9 cellular contexts compared by ENCODE assay signal in the genomic region with DNA sequence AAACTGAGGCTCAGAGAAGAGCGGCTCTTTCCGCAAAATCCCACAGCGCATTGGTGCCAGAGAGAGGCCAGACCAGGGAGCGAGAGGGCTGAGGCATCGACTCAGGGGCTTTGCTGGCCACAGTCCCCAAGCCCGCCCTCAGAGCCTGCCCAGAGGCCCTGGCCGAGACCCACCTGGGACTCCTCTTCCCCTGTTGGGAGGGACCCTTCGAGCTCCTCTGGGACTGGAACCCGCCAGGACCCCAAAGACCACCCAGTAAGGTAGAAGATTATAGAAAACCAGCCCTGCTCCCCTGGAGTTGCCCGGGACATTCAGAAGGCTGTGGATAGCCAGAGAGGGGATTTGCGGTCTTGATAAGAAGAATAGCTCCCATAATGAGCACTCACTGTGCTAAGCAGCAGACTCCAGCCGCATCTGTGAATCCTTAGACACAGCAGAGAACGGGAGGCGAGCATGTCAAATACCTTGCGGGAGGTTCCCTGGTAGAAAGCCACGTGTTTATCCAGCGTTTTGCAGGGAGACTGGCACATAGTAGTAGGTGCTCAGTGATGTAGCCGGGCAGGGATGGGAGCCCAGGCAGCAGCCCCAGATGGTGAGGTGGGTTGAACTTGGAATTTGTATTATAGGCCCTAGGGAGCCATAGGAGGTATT. TPM values are rescaled to one million over a fixed set of nuclear protein-coding genes. Genes with fewer than 3 reads are reported as not detected.
A peak's percentile ranks its signal among the peaks of the same experiment; 100 is the strongest.
DNase-seq lines count a peak whose midpoint lies in the region; ATAC-seq and TF ChIP-seq lines count a peak whose summit lies in the region.
"Had no signal": no experiment of that assay in that cellular context is flagged by ENCODE, and none has a peak within 500 bp of the region (broad histone marks: within the 10 kb centered on the region; RNA-seq: fewer than 3 reads in every experiment).

No MANE protein-coding gene starts in this region.

- peak overlapping the region; percentile 85 for H3K27ac ChIP-seq in psoas muscle

- H3K4me1 Mint-ChIP-seq in T-helper 17 cell, result peaks cover 3% of the 10 kb centered on the region
- H3K4me1 Mint-ChIP-seq in activated CD8-positive, alpha-beta memory T cell treated with anti-CD3 and anti-CD28 coated beads, Interleukin-2, amount 10 ng/mL, durations not matched to agents 7 days and 5 days, result peaks cover 4% of the 10 kb centered on the region

- H3K4me3 ChIP-seq in foreskin fibroblast (ENCODE audit: low read depth in 1 of 2, low read length in 2 of 2), result peak overlapping the region; percentile 57 to 59
- H3K4me3 ChIP-seq in psoas muscle, result peak overlapping the region; percentile 78

- no peaks in the 10 kb centered on the region for H3K27me3 ChIP-seq in psoas muscle (ENCODE audit: insufficient read depth in 3 of 3, low read length in 2 of 3)

- no peak for ATAC-seq in T-helper 17 cell
- peak in 2 of 4 donors; percentile 1 for ATAC-seq in psoas muscle
- no peak for ATAC-seq in activated CD8-positive, alpha-beta memory T cell treated with anti-CD3 and anti-CD28 coated beads, Interleukin-2, amount 10 ng/mL, durations not matched to agents 7 days and 5 days
- ATAC-seq in HG03354 (IDR thresholded peaks at IDR 0.05; ENCODE audit: poor library complexity, severe bottlenecking, unreplicated experiment), result no peak

- no peaks in the 10 kb centered on the region for H3K9me3 ChIP-seq in T-helper 17 cell (ENCODE audit: control insufficient read depth, low read length, poor library complexity, severe bottlenecking)
- H3K9me3 ChIP-seq in psoas muscle, result no peaks in the 10 kb centered on the region

- no peaks in the 10 kb centered on the region for H3K9me3 Mint-ChIP-seq in activated CD8-positive, alpha-beta memory T cell treated with anti-CD3 and anti-CD28 coated beads, Interleukin-2, amount 10 ng/mL, durations not matched to agents 7 days and 5 days (ENCODE audit: low read depth)

- H3K36me3 ChIP-seq in psoas muscle (ENCODE audit: insufficient read depth in 1 of 2, low read depth in 1 of 2), result peaks cover 0 to 4% of the 10 kb centered on the region in 2 donors

- intact Hi-C loops in psoas muscle (cut with DNase I), result loop anchor here in 1 of 2 donors (5.0 kb wide), 1 partner anchor 91 kb away; a partner anchor contains a TSS

- CTCF ChIA-PET in activated CD8-positive, alpha-beta memory T cell treated with anti-CD3 and anti-CD28 coated beads, Interleukin-2, amount 10 ng/mL, durations not matched to agents 7 days and 5 days (lab: Charles Lee), result interaction anchor here (0.8 to 3.5 kb wide), 2 partner anchors 9 to 144 kb away, joined by 3 to 16 read pairs; a partner anchor contains a TSS

- peak overlapping the region; percentile 9 for H3K27ac Mint-ChIP-seq in T-helper 17 cell
- H3K27ac Mint-ChIP-seq in activated CD8-positive, alpha-beta memory T cell treated with anti-CD3 and anti-CD28 coated beads, Interleukin-2, amount 10 ng/mL, durations not matched to agents 7 days and 5 days, result no peak overlapping the region

- peaks cover 36% of the 10 kb centered on the region for H3K4me1 ChIP-seq in psoas muscle

- H3K4me3 Mint-ChIP-seq in T-helper 17 cell, result peak overlapping the region; percentile 39
- H3K4me3 Mint-ChIP-seq in activated CD8-positive, alpha-beta memory T cell treated with anti-CD3 and anti-CD28 coated beads, Interleukin-2, amount 10 ng/mL, durations not matched to agents 7 days and 5 days, result no peak overlapping the region

- TF ChIP-seq CTCF in foreskin fibroblast (IDR thresholded peaks at IDR 0.05; ENCODE audit: low read depth, low read length) (no peak), psoas muscle (IDR thresholded peaks at IDR 0.05) (no peak)

- H3K27me3 Mint-ChIP-seq in T-helper 17 cell, result peaks cover 10% of the 10 kb centered on the region
- H3K27me3 Mint-ChIP-seq in activated CD8-positive, alpha-beta memory T cell treated with anti-CD3 and anti-CD28 coated beads, Interleukin-2, amount 10 ng/mL, durations not matched to agents 7 days and 5 days, result peaks cover 3% of the 10 kb centered on the region

- WGBS in psoas muscle, 3 donors, result 37 to 41% (median 39%) methylated on average over 18 of the region's 18 CpGs

- peak; percentile 20 for DNase-seq in EH (ENCODE audit: low read depth)
- DNase-seq in T-helper 17 cell, result no peak
- DNase-seq in foreskin fibroblast, result peak in 1 of 2 donors; percentile 41
- no peak for DNase-seq in psoas muscle
- DNase-seq in activated CD8-positive, alpha-beta memory T cell treated with anti-CD3 and anti-CD28 coated beads, Interleukin-2, amount 10 ng/mL, durations not matched to agents 7 days and 5 days, result no peak
- no peak for DNase-seq in inferior parietal cortex (ENCODE audit: extremely low spot score)
- DNase-seq in mucosa of gallbladder (ENCODE audit: low spot score), result no peak
- DNase-seq: KBM-7 had no signal

- H3K36me3 Mint-ChIP-seq in T-helper 17 cell (ENCODE audit: low read depth), result peaks cover 2% of the 10 kb centered on the region
- peaks cover 3% of the 10 kb centered on the region for H3K36me3 Mint-ChIP-seq in activated CD8-positive, alpha-beta memory T cell treated with anti-CD3 and anti-CD28 coated beads, Interleukin-2, amount 10 ng/mL, durations not matched to agents 7 days and 5 days

RNA-seq across cellular contexts. Expression of a gene that starts 0.7 kb away (rescaled TPM):
- total RNA-seq in T-helper 17 cell (10 to 100 TPM; 35.9 to 66.5 TPM), psoas muscle (100 to 1,000 TPM; 369 to 854 (median 688) TPM), mucosa of gallbladder (142 TPM)
- polyA plus RNA-seq in psoas muscle, result 100 to 1,000 TPM; 310 to 845 (median 778) TPM
- 10 to 100 TPM; 33.6 to 34.3 TPM for total RNA-seq in activated CD8-positive, alpha-beta memory T cell treated with anti-CD3 and anti-CD28 coated beads, Interleukin-2, amount 10 ng/mL, durations not matched to agents 7 days and 5 days

RNA-seq across cellular contexts. Expression of a gene that starts 21.3 kb away (rescaled TPM):
- total RNA-seq in T-helper 17 cell (100 to 1,000 TPM in 1 of 2 donors, 10 to 100 TPM in 1; 74.5 to 108 TPM), psoas muscle (10 to 100 TPM; 20.3 to 26.1 (median 24.4) TPM), mucosa of gallbladder (67.0 TPM)
- 10 to 100 TPM; 18.5 to 35.5 (median 31.0) TPM for polyA plus RNA-seq in psoas muscle
- total RNA-seq in activated CD8-positive, alpha-beta memory T cell treated with anti-CD3 and anti-CD28 coated beads, Interleukin-2, amount 10 ng/mL, durations not matched to agents 7 days and 5 days, result 10 to 100 TPM; 75.7 to 93.5 TPM

RNA-seq across cellular contexts. Expression of a gene that starts 23.7 kb away (rescaled TPM):
- total RNA-seq in T-helper 17 cell (1 to 10 TPM; 3.2 to 6.4 TPM), psoas muscle (10 to 100 TPM; 31.7 to 80.4 (median 54.3) TPM), mucosa of gallbladder (94.3 TPM)
- polyA plus RNA-seq in psoas muscle, result 10 to 100 TPM; 22.1 to 78.1 (median 28.6) TPM
- 10 to 100 TPM; 18.4 to 21.3 TPM for total RNA-seq in activated CD8-positive, alpha-beta memory T cell treated with anti-CD3 and anti-CD28 coated beads, Interleukin-2, amount 10 ng/mL, durations not matched to agents 7 days and 5 days

RNA-seq across cellular contexts. Expression of a gene that starts 38.7 kb away (rescaled TPM):
- total RNA-seq in T-helper 17 cell, result 10 to 100 TPM; 18.5 to 22.1 TPM
- 10 to 100 TPM in 3 of 4 donors, 1 to 10 TPM in 1; 8.9 to 52.6 (median 27.3) TPM for total RNA-seq in psoas muscle
- 10 to 100 TPM; 14.0 to 31.4 (median 14.8) TPM for polyA plus RNA-seq in psoas muscle
- total RNA-seq in activated CD8-positive, alpha-beta memory T cell treated with anti-CD3 and anti-CD28 coated beads, Interleukin-2, amount 10 ng/mL, durations not matched to agents 7 days and 5 days, result 10 to 100 TPM; 64.7 to 71.4 TPM
- total RNA-seq in mucosa of gallbladder, result 42.1 TPM

RNA-seq across cellular contexts. Expression of a gene that starts 52.5 kb away (rescaled TPM):
- total RNA-seq in T-helper 17 cell (1 to 10 TPM; 2.1 to 2.3 TPM), psoas muscle (under 1 TPM in 2 of 4 donors, not detected in 2; 0.40 to 0.44 TPM), mucosa of gallbladder (4.9 TPM)
- under 1 TPM in 2 of 3 donors, not detected in 1; 0.05 to 0.12 TPM for polyA plus RNA-seq in psoas muscle
- total RNA-seq in activated CD8-positive, alpha-beta memory T cell treated with anti-CD3 and anti-CD28 coated beads, Interleukin-2, amount 10 ng/mL, durations not matched to agents 7 days and 5 days, result 1 to 10 TPM; 1.8 to 2.6 TPM
